30 cellular contexts compared by ENCODE assay signal in genomic region chr10:33280217-33280616, GRCh38. TPM values are rescaled to one million over a fixed set of nuclear protein-coding genes. Genes with fewer than 3 reads are reported as not detected.
DNase-seq lines count a peak whose midpoint lies in the region; ATAC-seq, FAIRE-seq and TF ChIP-seq lines count a peak whose summit lies in the region.
"Had no signal": no experiment of that assay in that cellular context is flagged by ENCODE, and none has a peak within 500 bp of the region (broad histone marks: within the 10 kb centered on the region; RNA-seq: fewer than 3 reads in every experiment).

No MANE protein-coding gene starts in this region.

- no peaks in the 10 kb centered on the region for H4K20me1 ChIP-seq in MM.1S (ENCODE audit: insufficient read depth, low read length)
- H4K20me1 ChIP-seq: BLaER1 had no signal

- H3K9ac ChIP-seq in MM.1S (ENCODE audit: low read length), result no peak overlapping the region
- H3K9ac ChIP-seq: BLaER1, parathyroid adenoma had no signal

- H3K9me2 ChIP-seq in MM.1S (replicated peaks; ENCODE audit: insufficient read depth, low read length), result no peaks in the 10 kb centered on the region

- TF ChIP-seq CTCF in A549 (IDR thresholded peaks at IDR 0.05), result no peak
- TF ChIP-seq CTCF in MM.1S (IDR thresholded peaks at IDR 0.05; ENCODE audit: low read length), result no peak

- no peaks in the 10 kb centered on the region for H3K79me2 ChIP-seq in MM.1S (ENCODE audit: low read length)
- H3K79me2 ChIP-seq: parathyroid adenoma had no signal

- no peak for TF ChIP-seq EP300 in A549 (IDR thresholded peaks at IDR 0.05)

- FAIRE-seq in A549 (lab: Jason Lieb, UNC) (no peak), endometrium (lab: Jason Lieb, UNC) (peak; percentile 96)
- FAIRE-seq: A204.1, frontal cortex, RCC 7860 had no signal

- H3K4me1 ChIP-seq in A549, result peaks cover 74% of the 10 kb centered on the region
- H3K4me1 ChIP-seq in mesodermal cell (ENCODE audit: control insufficient read depth, insufficient read depth, low read length, poor library complexity, severe bottlenecking), result peaks cover 8% of the 10 kb centered on the region
- no peaks in the 10 kb centered on the region for H3K4me1 ChIP-seq in MM.1S (ENCODE audit: low read length)
- H3K4me1 ChIP-seq: BLaER1, parathyroid adenoma had no signal

- no peak for TF ChIP-seq POLR2A in A549 (IDR thresholded peaks at IDR 0.05; ENCODE audit: low read length)

- no peak for TF ChIP-seq RAD21 in A549 (conservative IDR thresholded peaks at IDR 0.05 in 1 of 2, IDR thresholded peaks at IDR 0.05 in 1 of 2)

- H3K4me2 ChIP-seq in A549, result no peak overlapping the region
- no peak overlapping the region for H3K4me2 ChIP-seq in MM.1S (ENCODE audit: low read depth, low read length)
- H3K4me2 ChIP-seq: BLaER1, hepatocyte had no signal

- CTCF ChIA-PET in A549 (lab: Yijun Ruan, JAX), result interaction anchor here (0.7 to 1.9 kb wide), 2 partner anchors 24 to 87 kb away, joined by 4 read pairs; no protein-coding TSS in a partner anchor

- H2AFZ ChIP-seq in MM.1S (ENCODE audit: low read length), result no peak overlapping the region
- H2AFZ ChIP-seq: hepatocyte, parathyroid adenoma had no signal

- H3K36me3 ChIP-seq in mesodermal cell (ENCODE audit: control insufficient read depth, insufficient read depth, low read length) (peaks cover 17% of the 10 kb centered on the region), MM.1S (replicated peaks; ENCODE audit: insufficient read depth, low read length) (no peaks in the 10 kb centered on the region)
- H3K36me3 ChIP-seq: BLaER1 had no signal

- H3K27ac ChIP-seq in A549 (peak overlapping the region; percentile 13 to 78; a peak in 4 of 6 replicates), mesodermal cell (ENCODE audit: low read depth, low read length, severe bottlenecking) (peak overlapping the region; percentile 23), MM.1S (ENCODE audit: low read length) (no peak overlapping the region)
- H3K27ac ChIP-seq: BLaER1, epithelial cell of prostate, hepatocyte, parathyroid adenoma, testis had no signal

- H3F3A ChIP-seq in MM.1S (ENCODE audit: insufficient read depth, low read length), result no peaks in the 10 kb centered on the region

- WGBS in A549 (ENCODE audit: missing lambda C conversion rate), result 90% methylated on average over 2 of the region's 2 CpGs
- WGBS in mesodermal cell (ENCODE audit: insufficient coverage in 2 of 2), 2 experiments, result no CpG with 5 or more reads among the region's 2 CpGs

- POLR2A ChIA-PET in A549 (lab: Yijun Ruan, JAX), result no interaction called here

- H3K4me3 ChIP-seq in A549 (no peak overlapping the region), mesodermal cell (ENCODE audit: extremely low read depth, insufficient read depth, low read length, poor library complexity, severe bottlenecking) (no peak overlapping the region), MM.1S (ENCODE audit: low read length) (no peak overlapping the region)
- H3K4me3 ChIP-seq: BLaER1, hepatocyte, lung, testis had no signal

- ATAC-seq in A549, result no peak
- ATAC-seq in HG03139 (IDR thresholded peaks at IDR 0.05; ENCODE audit: unreplicated experiment), result no peak
- ATAC-seq: activated CD8-positive, alpha-beta T cell treated with anti-CD3 and anti-CD28 coated beads for 36 hours; activated T-helper 17 cell treated with anti-CD3 and anti-CD28 coated beads, Interleukin-2, amount 50 U/mL, for 72 hours had no signal

- H3K9me3 ChIP-seq in A549, result no peaks in the 10 kb centered on the region
- H3K9me3 ChIP-seq in mesodermal cell (ENCODE audit: control insufficient read depth, low read length), result no peaks in the 10 kb centered on the region
- H3K9me3 ChIP-seq in MM.1S (replicated peaks; ENCODE audit: insufficient read depth, low read length), result no peaks in the 10 kb centered on the region
- H3K9me3 ChIP-seq: BLaER1, testis had no signal

- DNase-seq in A549 (ENCODE audit: low read depth in 1 of 2, low spot score in 1 of 2), result no peak
- peak; percentile 35 for DNase-seq in GM03348 (ENCODE audit: low spot score)
- DNase-seq in iPS-NIHi11 (ENCODE audit: low spot score), result no peak
- DNase-seq in ecto neural progenitor cell (ENCODE audit: low spot score), result no peak
- DNase-seq in MM.1S, result no peak
- DNase-seq: activated CD8-positive, alpha-beta T cell treated with anti-CD3 and anti-CD28 coated beads for 36 hours; amygdala; COR-L47; effector CD8-positive, alpha-beta T cell; GDM1; NCI-H146; NCI-H446; NCI-H748 treated with DMSO at 0.1 percent for 48 hours; SIG-M5; stimulated activated CD4-positive, alpha-beta T cell treated with anti-CD3 and anti-CD28 coated beads, Interleukin-1b, Interleukin-23, amount 100 ng/mL, for 48 hours; stimulated activated naive CD8-positive, alpha-beta T cell treated with anti-CD3 and anti-CD28 coated beads, Interleukin-15, Interleukin-2, amounts not matched to agents 100 U/mL and 50 U/mL, for 24 hours; T-helper 9 cell; testis had no signal

- H3K27me3 ChIP-seq in MM.1S (replicated peaks; ENCODE audit: insufficient read depth, low read length), result no peaks in the 10 kb centered on the region
- H3K27me3 ChIP-seq: BLaER1, hepatocyte, testis had no signal

TF ChIP-seq in A549, 52 proteins besides CTCF, POLR2A, EP300 and RAD21:
- TF ChIP-seq FOSL2 (IDR thresholded peaks at IDR 0.05) (no peak), FOSL2 (CRISPR knock-in tag; IDR thresholded peaks at IDR 0.05) (no peak), BCL3 (IDR thresholded peaks at IDR 0.05) (no peak), GATA3 (IDR thresholded peaks at IDR 0.05; ENCODE audit: borderline replicate concordance) (no peak), NFE2L2 (conservative IDR thresholded peaks at IDR 0.05; ENCODE audit: low read length) (no peak)

RNA-seq across cellular contexts. Expression of gene NRP1, which starts 54.2 kb away (rescaled TPM):
- polyA plus RNA-seq in A549 (2011; rRNA removed) (208 and 259 TPM in 2 replicates), A549 (2017; fragmentation: RNase III; extraction: RNeasy Plus Mini Kit Qiagen cat#74134 plus additional on column Dnase treatment) (115 to 147 TPM (median 121 TPM) in 3 replicates)
- polyA plus RNA-seq in A549 (2012; cell fraction: cytosol; rRNA removed), result 44.4 and 49.6 TPM in 2 replicates
- 76.6 and 106 TPM in 2 replicates for polyA plus RNA-seq in A549 (2012; cell fraction: nucleus; rRNA removed)
- 264 and 271 TPM in 2 replicates for polyA minus RNA-seq in A549 (2011; rRNA and poly(A)+ RNA removed)
- 131 TPM for polyA plus RNA-seq in mesodermal cell (2013, experiment 1 of 2)
- 119 TPM for polyA plus RNA-seq in mesodermal cell (2013, experiment 2 of 2)
